Comparison of ENCODE assay signal across 8 cellular contexts in the genomic region with DNA sequence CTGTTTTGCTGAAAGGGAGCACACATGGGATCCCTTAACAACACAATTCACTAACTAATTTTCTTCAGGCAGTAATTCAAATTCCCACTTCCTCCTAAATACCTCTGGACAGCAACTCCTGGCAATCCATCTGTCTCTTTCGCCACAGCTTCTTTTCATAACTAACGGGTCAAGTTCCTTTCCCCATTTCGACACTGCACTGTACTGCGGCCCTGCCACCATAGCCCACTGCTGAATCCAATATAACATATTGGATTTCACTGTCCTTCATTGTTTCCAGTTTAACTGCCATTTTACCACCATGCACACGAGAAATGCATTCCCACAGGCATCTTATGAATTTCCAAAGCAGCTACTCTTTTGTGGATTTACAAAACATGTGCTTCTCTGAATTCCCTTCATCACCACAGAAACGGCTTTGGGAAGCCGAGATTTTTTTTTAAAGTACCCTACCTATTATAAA. TPM values are rescaled to one million over a fixed set of nuclear protein-coding genes. Genes with fewer than 3 reads are reported as not detected.
DNase-seq lines count a peak whose midpoint lies in the region; ATAC-seq and TF ChIP-seq lines count a peak whose summit lies in the region.

No MANE protein-coding gene starts in this region.

- no peaks in the 10 kb centered on the region for H3K27me3 Mint-ChIP-seq in CD4-positive, CD25-positive, alpha-beta regulatory T cell
- H3K27me3 Mint-ChIP-seq in osteocyte (ENCODE audit: unreplicated experiment): no peaks in the 10 kb centered on the region

- no peaks in the 10 kb centered on the region for H3K9me3 ChIP-seq in CD4-positive, CD25-positive, alpha-beta regulatory T cell (ENCODE audit: control insufficient read depth in 2 of 2, low read length in 2 of 2)
- peaks cover 3% of the 10 kb centered on the region for H3K9me3 ChIP-seq in psoas muscle

- no peak overlapping the region for H3K4me3 Mint-ChIP-seq in CD4-positive, CD25-positive, alpha-beta regulatory T cell
- no peak overlapping the region for H3K4me3 Mint-ChIP-seq in osteocyte (ENCODE audit: unreplicated experiment)

- H3K27ac ChIP-seq in CD4-positive, CD25-positive, alpha-beta regulatory T cell (ENCODE audit: insufficient read depth, low read length, poor library complexity, severe bottlenecking): peak overlapping the region; percentile 87
- no peak overlapping the region for H3K27ac ChIP-seq in foreskin keratinocyte
- peak overlapping the region; percentile 98 for H3K27ac ChIP-seq in psoas muscle

- TF ChIP-seq EP300 in Ishikawa (IDR thresholded peaks at IDR 0.05; ENCODE audit: borderline replicate concordance): no peak

- no peaks in the 10 kb centered on the region for H3K27me3 ChIP-seq in CD4-positive, CD25-positive, alpha-beta regulatory T cell (ENCODE audit: control insufficient read depth, insufficient read depth, low read length)
- H3K27me3 ChIP-seq in foreskin keratinocyte: no peaks in the 10 kb centered on the region
- H3K27me3 ChIP-seq in psoas muscle (ENCODE audit: insufficient read depth in 3 of 3, low read length in 2 of 3): no peaks in the 10 kb centered on the region

- H3K9me3 Mint-ChIP-seq in CD4-positive, CD25-positive, alpha-beta regulatory T cell: peaks cover 0 to 2% (median 0%) of the 10 kb centered on the region in 7 donors
- H3K9me3 Mint-ChIP-seq in osteocyte (ENCODE audit: unreplicated experiment): no peaks in the 10 kb centered on the region

- DNase-seq in CD4-positive, CD25-positive, alpha-beta regulatory T cell: no peak
- DNase-seq in SK-MEL-5 (ENCODE audit: low read depth, low spot score) (peak; percentile 59), foreskin keratinocyte (peak; percentile 6 to 28), psoas muscle (peak; percentile 55 to 73), NCI-H1048 (lab: John Stamatoyannopoulos, UW) (no peak), osteocyte (ENCODE audit: extremely low spot score, unreplicated experiment) (no peak)

- H3K4me1 ChIP-seq in CD4-positive, CD25-positive, alpha-beta regulatory T cell (ENCODE audit: control insufficient read depth, insufficient read depth, low read length, poor library complexity, severe bottlenecking): peaks cover 21% of the 10 kb centered on the region
- H3K4me1 ChIP-seq in foreskin keratinocyte: no peaks in the 10 kb centered on the region
- peaks cover 62% of the 10 kb centered on the region for H3K4me1 ChIP-seq in psoas muscle

- WGBS in psoas muscle, 3 donors: 0% methylated on average over 7 of the region's 7 CpGs

- peaks cover 13 to 39% (median 29%) of the 10 kb centered on the region in 4 donors for H3K4me1 Mint-ChIP-seq in CD4-positive, CD25-positive, alpha-beta regulatory T cell
- peaks cover 35% of the 10 kb centered on the region for H3K4me1 Mint-ChIP-seq in osteocyte (ENCODE audit: unreplicated experiment)

- H3K36me3 Mint-ChIP-seq in CD4-positive, CD25-positive, alpha-beta regulatory T cell: no peaks in the 10 kb centered on the region
- H3K36me3 Mint-ChIP-seq in osteocyte (ENCODE audit: unreplicated experiment): peaks cover 4% of the 10 kb centered on the region

- peak overlapping the region; percentile 81 for H3K4me3 ChIP-seq in CD4-positive, CD25-positive, alpha-beta regulatory T cell (ENCODE audit: low read depth, low read length)
- peak overlapping the region; percentile 76 for H3K4me3 ChIP-seq in psoas muscle

- TF ChIP-seq CTCF in foreskin keratinocyte (conservative IDR thresholded peaks at IDR 0.05): no peak
- TF ChIP-seq CTCF in psoas muscle (IDR thresholded peaks at IDR 0.05): no peak
- no peak for TF ChIP-seq CTCF in osteocyte (IDR thresholded peaks at IDR 0.05)

- in situ Hi-C loops in SK-MEL-5 (cut with HindIII; ENCODE audit: low pct_unique_long_range_greater_than_20kb, low sequenced_read_pairs): no loop called here

- no peaks in the 10 kb centered on the region for H3K36me3 ChIP-seq in CD4-positive, CD25-positive, alpha-beta regulatory T cell (ENCODE audit: control insufficient read depth, insufficient read depth, low read length)
- H3K36me3 ChIP-seq in psoas muscle (ENCODE audit: insufficient read depth in 1 of 2, low read depth in 1 of 2): no peaks in the 10 kb centered on the region

- no peak for ATAC-seq in CD4-positive, CD25-positive, alpha-beta regulatory T cell (ENCODE audit: low read depth in 2 of 2)
- no peak for ATAC-seq in foreskin keratinocyte
- ATAC-seq in psoas muscle: peak; percentile 51 to 72 (median 66)
- ATAC-seq in GM21515 (IDR thresholded peaks at IDR 0.05; ENCODE audit: unreplicated experiment): no peak

- no peak overlapping the region for H3K27ac Mint-ChIP-seq in CD4-positive, CD25-positive, alpha-beta regulatory T cell
- no peak overlapping the region for H3K27ac Mint-ChIP-seq in osteocyte (ENCODE audit: unreplicated experiment)

- TF ChIP-seq RAD21 in Ishikawa (IDR thresholded peaks at IDR 0.05; ENCODE audit: low read depth): no peak

- intact Hi-C loops in psoas muscle (cut with DNase I): loop anchor here in 1 of 2 donors (5.0 kb wide), 2 partner anchors 64 to 94 kb away; no protein-coding TSS in a partner anchor

TF ChIP-seq in Ishikawa, 13 proteins besides CTCF, POLR2A, EP300 and RAD21:
- peak; percentile 53 for TF ChIP-seq CEBPB (IDR thresholded peaks at IDR 0.05)
- TF ChIP-seq TAF1 (IDR thresholded peaks at IDR 0.05; ENCODE audit: low read depth): no peak
- TF ChIP-seq TEAD4 (IDR thresholded peaks at IDR 0.05): no peak; the same call in 1 of the 2 replicates
- no peak for TF ChIP-seq FOXM1 (IDR thresholded peaks at IDR 0.05; ENCODE audit: borderline replicate concordance, low read depth)
- TF ChIP-seq YY1 (IDR thresholded peaks at IDR 0.05; ENCODE audit: low read depth): no peak
- TF ChIP-seq, protein P1, sequence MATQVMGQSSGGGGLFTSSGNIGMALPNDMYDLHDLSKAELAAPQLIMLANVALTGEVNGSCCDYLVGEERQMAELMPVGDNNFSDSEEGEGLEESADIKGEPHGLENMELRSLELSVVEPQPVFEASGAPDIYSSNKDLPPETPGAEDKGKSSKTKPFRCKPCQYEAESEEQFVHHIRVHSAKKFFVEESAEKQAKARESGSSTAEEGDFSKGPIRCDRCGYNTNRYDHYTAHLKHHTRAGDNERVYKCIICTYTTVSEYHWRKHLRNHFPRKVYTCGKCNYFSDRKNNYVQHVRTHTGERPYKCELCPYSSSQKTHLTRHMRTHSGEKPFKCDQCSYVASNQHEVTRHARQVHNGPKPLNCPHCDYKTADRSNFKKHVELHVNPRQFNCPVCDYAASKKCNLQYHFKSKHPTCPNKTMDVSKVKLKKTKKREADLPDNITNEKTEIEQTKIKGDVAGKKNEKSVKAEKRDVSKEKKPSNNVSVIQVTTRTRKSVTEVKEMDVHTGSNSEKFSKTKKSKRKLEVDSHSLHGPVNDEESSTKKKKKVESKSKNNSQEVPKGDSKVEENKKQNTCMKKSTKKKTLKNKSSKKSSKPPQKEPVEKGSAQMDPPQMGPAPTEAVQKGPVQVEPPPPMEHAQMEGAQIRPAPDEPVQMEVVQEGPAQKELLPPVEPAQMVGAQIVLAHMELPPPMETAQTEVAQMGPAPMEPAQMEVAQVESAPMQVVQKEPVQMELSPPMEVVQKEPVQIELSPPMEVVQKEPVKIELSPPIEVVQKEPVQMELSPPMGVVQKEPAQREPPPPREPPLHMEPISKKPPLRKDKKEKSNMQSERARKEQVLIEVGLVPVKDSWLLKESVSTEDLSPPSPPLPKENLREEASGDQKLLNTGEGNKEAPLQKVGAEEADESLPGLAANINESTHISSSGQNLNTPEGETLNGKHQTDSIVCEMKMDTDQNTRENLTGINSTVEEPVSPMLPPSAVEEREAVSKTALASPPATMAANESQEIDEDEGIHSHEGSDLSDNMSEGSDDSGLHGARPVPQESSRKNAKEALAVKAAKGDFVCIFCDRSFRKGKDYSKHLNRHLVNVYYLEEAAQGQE (IDR thresholded peaks at IDR 0.05; ENCODE audit: low read depth): peak; percentile 50; the same call in 1 of the 2 replicates
- no peak for TF ChIP-seq EGR1 (IDR thresholded peaks at IDR 0.05)
- TF ChIP-seq, protein P2, sequence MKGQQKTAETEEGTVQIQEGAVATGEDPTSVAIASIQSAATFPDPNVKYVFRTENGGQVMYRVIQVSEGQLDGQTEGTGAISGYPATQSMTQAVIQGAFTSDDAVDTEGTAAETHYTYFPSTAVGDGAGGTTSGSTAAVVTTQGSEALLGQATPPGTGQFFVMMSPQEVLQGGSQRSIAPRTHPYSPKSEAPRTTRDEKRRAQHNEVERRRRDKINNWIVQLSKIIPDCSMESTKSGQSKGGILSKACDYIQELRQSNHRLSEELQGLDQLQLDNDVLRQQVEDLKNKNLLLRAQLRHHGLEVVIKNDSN (IDR thresholded peaks at IDR 0.05): no peak

RNA-seq across cellular contexts. Expression of a gene that starts 1.4 kb away (rescaled TPM):
- 22.4 TPM for total RNA-seq in CD4-positive, CD25-positive, alpha-beta regulatory T cell
- polyA plus RNA-seq in CD4-positive, CD25-positive, alpha-beta regulatory T cell: 10 to 100 TPM in 1 of 4 donors, 1 to 10 TPM in 3; 8.5 to 10.1 (median 9.8) TPM
- total RNA-seq in SK-MEL-5 (2014; rRNA removed; shearing (Covaris generic)): 32.0 and 34.6 TPM in 2 replicates
- 27.7 and 35.0 TPM in 2 replicates for polyA plus RNA-seq in SK-MEL-5 (2015; cell fraction: cytosol; rRNA removed)
- 19.6 and 22.2 TPM in 2 replicates for polyA plus RNA-seq in SK-MEL-5 (2015; cell fraction: nucleus; rRNA removed)
- total RNA-seq in foreskin keratinocyte (24.8 and 26.7 TPM in 2 replicates), psoas muscle (10 to 100 TPM; 33.3 to 70.5 (median 50.6) TPM), osteocyte (32.0 and 33.1 TPM in 2 replicates)
- polyA plus RNA-seq in foreskin keratinocyte (7.1 and 8.1 TPM in 2 replicates), psoas muscle (10 to 100 TPM; 10.6 to 19.9 (median 17.9) TPM)

RNA-seq across cellular contexts. Expression of a gene that starts 34.8 kb away (rescaled TPM):
- 1,546 TPM for total RNA-seq in CD4-positive, CD25-positive, alpha-beta regulatory T cell
- polyA plus RNA-seq in CD4-positive, CD25-positive, alpha-beta regulatory T cell: 1,000 to 10,000 TPM; 1,432 to 2,034 (median 1,717) TPM
- 2,553 and 2,938 TPM in 2 replicates for total RNA-seq in SK-MEL-5 (2014; rRNA removed; shearing (Covaris generic))
- 3,163 and 4,070 TPM in 2 replicates for polyA plus RNA-seq in SK-MEL-5 (2015; cell fraction: cytosol; rRNA removed)
- 509 and 533 TPM in 2 replicates for polyA plus RNA-seq in SK-MEL-5 (2015; cell fraction: nucleus; rRNA removed)
- 1,970 and 2,018 TPM in 2 replicates for total RNA-seq in foreskin keratinocyte
- polyA plus RNA-seq in foreskin keratinocyte: 3,077 and 3,184 TPM in 2 replicates
- total RNA-seq in psoas muscle: 100 to 1,000 TPM; 601 to 836 (median 791) TPM
- 1,000 to 10,000 TPM; 1,402 to 2,522 (median 1,825) TPM for polyA plus RNA-seq in psoas muscle
- 996 and 1,026 TPM in 2 replicates for total RNA-seq in osteocyte

Comparison
In these comparisons a context has a peak if more than half of its experiments do, and no peak if none do; other contexts are left out.
1. ATAC-seq: peak in psoas muscle (4 of 4); none in CD4-positive, CD25-positive, alpha-beta regulatory T cell (0 of 2), foreskin keratinocyte (single experiment) and GM21515 (single experiment).
2. DNase-seq: peak in SK-MEL-5 (single experiment), foreskin keratinocyte (2 of 2) and psoas muscle (2 of 2); none in CD4-positive, CD25-positive, alpha-beta regulatory T cell (0 of 3), NCI-H1048 (single experiment) and osteocyte (single experiment).